Comparison of ENCODE assay signal across 13 cellular contexts in the genomic region with DNA sequence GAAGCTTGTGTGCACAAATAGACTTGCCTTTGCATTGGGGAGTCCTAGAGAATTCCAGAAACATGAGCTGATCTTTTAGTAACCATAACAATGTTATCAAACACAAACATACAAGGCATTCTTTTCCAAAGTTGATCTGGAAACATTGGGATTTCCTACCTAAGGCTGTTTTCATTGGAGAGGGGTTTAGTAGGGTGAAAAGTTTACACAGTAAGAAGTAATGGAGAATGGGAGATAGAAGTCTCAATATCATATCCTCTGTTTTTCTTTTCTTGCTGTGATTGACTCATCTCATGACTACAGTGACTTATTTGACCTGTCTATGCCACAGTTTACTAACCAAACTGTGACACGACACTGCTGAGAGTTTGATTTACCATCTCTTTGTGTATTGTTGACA.
A peak's percentile ranks its signal among the peaks of the same experiment; 100 is the strongest.
DNase-seq lines count a peak whose midpoint lies in the region; ATAC-seq, FAIRE-seq and TF ChIP-seq lines count a peak whose summit lies in the region.
"Had no signal": no experiment of that assay in that cellular context is flagged by ENCODE, and none has a peak within 500 bp of the region (broad histone marks: within the 10 kb centered on the region; RNA-seq: fewer than 3 reads in every experiment).

No MANE protein-coding gene starts in this region.

- ATAC-seq in GM21723 (IDR thresholded peaks at IDR 0.05; ENCODE audit: unreplicated experiment): peak; percentile 71
- ATAC-seq in HG02840 (IDR thresholded peaks at IDR 0.05; ENCODE audit: low FRiP score, unreplicated experiment): no peak

- DNase-seq in GM12892 (ENCODE audit: insufficient read length) (no peak), M059J (ENCODE audit: low read depth) (peak; percentile 91), kidney glomerular epithelial cell (lab: John Stamatoyannopoulos, UW) (peak; percentile 97), small intestine (no peak), activated gamma-delta T cell (lab: John Stamatoyannopoulos, UW) (no peak)
- DNase-seq in stimulated activated CD4-positive, alpha-beta T cell treated with anti-CD3 and anti-CD28 coated beads, Interleukin-2, amount 100 ng/mL, for 24 hours: no peak
- DNase-seq: activated CD4-positive, alpha-beta T cell treated with anti-CD3 and anti-CD28 coated beads for 4 hours; cortex of kidney; NCI-H69 had no signal

- H3K27me3 ChIP-seq in small intestine (ENCODE audit: control insufficient read depth in 2 of 2, insufficient read depth in 2 of 2, low read length in 2 of 2): no peaks in the 10 kb centered on the region

- TF ChIP-seq POLR2A in GM12892 (IDR thresholded peaks at IDR 0.05; ENCODE audit: low read depth, low read length): no peak

- no peaks in the 10 kb centered on the region for H3K36me3 ChIP-seq in small intestine (ENCODE audit: control insufficient read depth in 2 of 2, insufficient read depth in 2 of 2, low read length in 2 of 2)

- WGBS in small intestine, 3 donors: 48 to 70% (median 52%) methylated on average over 1 of the region's 1 CpG

- H3K4me3 ChIP-seq in small intestine (ENCODE audit: low read depth in 1 of 2, low read length in 2 of 2): no peak overlapping the region

- no peaks in the 10 kb centered on the region for H3K4me1 ChIP-seq in small intestine (ENCODE audit: control insufficient read depth in 2 of 2, insufficient read depth in 1 of 2, low read depth in 1 of 2, low read length in 1 of 2)

- no peaks in the 10 kb centered on the region for H3K9me3 ChIP-seq in small intestine (ENCODE audit: control insufficient read depth, low read depth)

- no peak overlapping the region for H3K27ac ChIP-seq in small intestine (ENCODE audit: low read depth in 1 of 2, low read length in 1 of 2)
- H3K27ac ChIP-seq: HL-60 had no signal

- FAIRE-seq in GM12892 (lab: Jason Lieb, UNC) (peak; percentile 54), small intestine (lab: Jason Lieb, UNC) (no peak)
- FAIRE-seq: G401.6 had no signal

Comparison
In these comparisons a context has a peak if more than half of its experiments do, and no peak if none do; other contexts are left out.
1. DNase-seq: peak in M059J (single experiment) and kidney glomerular epithelial cell (single experiment); none in GM12892 (single experiment), small intestine (single experiment), activated gamma-delta T cell (single experiment) and stimulated activated CD4-positive, alpha-beta T cell treated with anti-CD3 and anti-CD28 coated beads, Interleukin-2, amount 100 ng/mL, for 24 hours (0 of 2).